Comparison of ENCODE assay signal across 8 cellular contexts in the genomic region with DNA sequence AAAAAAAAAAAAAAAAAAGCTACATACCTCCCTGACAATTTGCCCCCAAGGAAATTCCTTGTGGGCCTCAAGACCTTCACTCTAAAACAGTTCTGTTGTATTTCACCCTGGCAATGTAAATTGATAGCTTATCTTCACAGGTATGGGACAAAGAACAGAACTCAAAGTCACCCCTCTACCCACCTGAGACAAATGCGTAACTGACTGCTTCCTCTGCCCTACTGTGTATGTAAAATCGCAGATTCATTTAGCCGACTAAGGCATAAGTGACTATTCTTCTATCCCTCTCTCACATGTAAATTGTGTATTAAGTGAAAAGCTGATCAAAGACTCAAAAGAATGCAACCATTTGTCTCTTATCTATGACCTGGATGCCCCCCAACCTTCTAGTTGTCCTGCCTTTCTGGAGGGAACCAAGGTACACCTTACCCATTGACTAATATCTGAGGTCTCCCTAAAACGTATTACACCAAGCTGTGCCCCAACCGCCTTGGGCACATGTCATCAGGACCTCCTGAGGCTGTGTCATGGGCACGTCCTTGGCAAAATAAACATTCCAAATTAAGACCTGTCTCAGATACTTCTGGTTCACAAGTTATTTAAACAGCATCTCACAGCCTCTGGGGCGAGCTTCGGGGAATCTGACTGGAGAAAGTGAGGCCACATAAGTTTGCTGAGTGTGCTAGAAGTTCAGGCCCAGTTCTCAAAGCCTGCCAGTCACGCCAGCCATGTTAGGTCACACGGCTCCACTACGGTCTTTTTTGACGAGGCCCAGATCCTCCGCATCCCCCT. TPM values are rescaled to one million over a fixed set of nuclear protein-coding genes. Genes with fewer than 3 reads are reported as not detected.
DNase-seq lines count a peak whose midpoint lies in the region; ATAC-seq and TF ChIP-seq lines count a peak whose summit lies in the region.

No MANE protein-coding gene starts in this region.

- peaks cover 4% of the 10 kb centered on the region for H3K36me3 Mint-ChIP-seq in endothelial cell (ENCODE audit: low read depth, unreplicated experiment)

- H3K4me3 ChIP-seq in neuron (ENCODE audit: low read length) = peak overlapping the region; percentile 75

- H3K27me3 Mint-ChIP-seq in endothelial cell (ENCODE audit: unreplicated experiment) = peaks cover 4% of the 10 kb centered on the region

- H3K36me3 ChIP-seq in neuron (ENCODE audit: insufficient read depth, low read length) = peaks cover 11% of the 10 kb centered on the region

- peak overlapping the region; percentile 93 for H3K27ac Mint-ChIP-seq in endothelial cell (ENCODE audit: unreplicated experiment)

- POLR2A ChIA-PET in RWPE1 (lab: Yijun Ruan, JAX; ENCODE audit: low non-redundant PET) = interaction anchor here (0.6 kb wide), 1 partner anchor 242 kb away, joined by 3 read pairs; no protein-coding TSS in a partner anchor

- no peaks in the 10 kb centered on the region for H3K27me3 ChIP-seq in neuron (ENCODE audit: insufficient read depth, low read length)

- no peaks in the 10 kb centered on the region for H3K9me3 Mint-ChIP-seq in endothelial cell (ENCODE audit: unreplicated experiment)

- peak overlapping the region; percentile 24 for H2AFZ ChIP-seq in neuron (ENCODE audit: low read depth, low read length)

- CTCF ChIA-PET in RWPE1 (lab: Yijun Ruan, JAX) = interaction anchor here (0.6 to 0.9 kb wide), 4 partner anchors 49 to 1344 kb away, joined by 3 read pairs; no protein-coding TSS in a partner anchor

- TF ChIP-seq CTCF in RWPE1 (conservative IDR thresholded peaks at IDR 0.05; ENCODE audit: low read depth) (no peak), endothelial cell (IDR thresholded peaks at IDR 0.05; ENCODE audit: unreplicated experiment) (no peak)

- ATAC-seq in HG02571 (IDR thresholded peaks at IDR 0.05; ENCODE audit: unreplicated experiment) = peak; percentile 11

- H3K4me3 Mint-ChIP-seq in endothelial cell (ENCODE audit: unreplicated experiment) = peak overlapping the region; percentile 96

- peak overlapping the region; percentile 87 for H3K27ac ChIP-seq in RWPE1

- peaks cover 27% of the 10 kb centered on the region for H3K4me1 ChIP-seq in neuron (ENCODE audit: insufficient read depth, low read length)

- H3K9me3 ChIP-seq in neuron (ENCODE audit: low read length) = peaks cover 2% of the 10 kb centered on the region

- H3K4me1 Mint-ChIP-seq in endothelial cell (ENCODE audit: unreplicated experiment) = peaks cover 30% of the 10 kb centered on the region

- peak; percentile 33 for DNase-seq in DMS53 treated with DMSO at 0.1 percent for 48 hours (lab: John Stamatoyannopoulos, UW; ENCODE audit: unreplicated experiment)
- no peak for DNase-seq in DMS53 (lab: John Stamatoyannopoulos, UW)
- DNase-seq in RWPE1 (ENCODE audit: low spot score) = peak; percentile 29
- no peak for DNase-seq in endothelial cell (ENCODE audit: low spot score)
- DNase-seq in NCI-H774 (lab: John Stamatoyannopoulos, UW) = no peak
- no peak for DNase-seq in inferior parietal cortex (ENCODE audit: extremely low spot score)

RNA-seq across cellular contexts. Expression of gene TBCA, which starts 1.0 kb away (rescaled TPM):
- 232 TPM for total RNA-seq in endothelial cell (ENCODE audit: unreplicated experiment)

Comparison
In these comparisons a context has a peak if more than half of its experiments do, and no peak if none do; other contexts are left out.
1. DNase-seq: peak in DMS53 treated with DMSO at 0.1 percent for 48 hours (single experiment) and RWPE1 (single experiment); none in DMS53 (single experiment), endothelial cell (single experiment), NCI-H774 (single experiment) and inferior parietal cortex (single experiment).